In the genomic region with DNA sequence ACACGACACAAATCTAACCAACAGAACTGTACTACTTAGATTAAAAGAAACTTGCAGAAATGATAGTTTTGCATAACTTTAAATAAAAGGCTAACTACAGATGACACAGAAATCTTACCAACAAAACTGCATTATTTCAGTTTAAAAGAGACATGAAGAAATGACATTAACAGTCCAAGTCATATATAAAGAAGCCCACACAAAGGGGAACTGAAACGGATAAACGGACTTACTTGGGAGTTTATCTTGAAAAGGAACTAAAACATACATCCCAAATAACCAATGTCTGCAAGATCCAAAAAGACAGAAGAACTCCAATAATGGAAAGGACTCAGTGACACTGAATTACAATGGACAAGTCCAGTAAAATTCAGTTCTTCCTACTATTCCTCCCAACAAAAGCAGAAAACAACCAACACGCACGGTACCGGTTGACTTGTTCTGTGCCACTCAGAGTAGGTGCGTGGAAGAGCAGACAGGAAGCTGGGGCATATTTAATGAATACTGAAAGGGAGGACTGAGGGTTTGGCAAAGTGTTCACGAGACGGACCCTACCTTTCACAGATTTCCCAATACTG, we compare ENCODE assay signal across 8 cellular contexts. TPM values are rescaled to one million over a fixed set of nuclear protein-coding genes. Genes with fewer than 3 reads are reported as not detected.
A peak's percentile ranks its signal among the peaks of the same experiment; 100 is the strongest.
DNase-seq lines count a peak whose midpoint lies in the region; ATAC-seq and TF ChIP-seq lines count a peak whose summit lies in the region.

No MANE protein-coding gene starts in this region.

- H3K27me3 ChIP-seq in lung (ENCODE audit: control insufficient read depth, insufficient read depth), result no peaks in the 10 kb centered on the region
- H3K27me3 ChIP-seq in tibial nerve, result no peaks in the 10 kb centered on the region

- peak; percentile 31 for DNase-seq in NCI-H1092 treated with DMSO at 0.1 percent for 48 hours (lab: John Stamatoyannopoulos, UW)
- DNase-seq in NCI-H1092 (lab: John Stamatoyannopoulos, UW), result no peak
- DNase-seq in NOMO-1 treated with DMSO at 0.1 percent for 48 hours (lab: John Stamatoyannopoulos, UW; ENCODE audit: unreplicated experiment), result peak; percentile 84
- DNase-seq in choroid plexus epithelial cell (ENCODE audit: low read depth), result no peak
- DNase-seq in lung (ENCODE audit: low spot score), result peak; percentile 34
- no peak for DNase-seq in tibial nerve (ENCODE audit: low spot score in 2 of 2)
- DNase-seq in NCI-H226, result no peak

- H3K4me1 ChIP-seq in lung (ENCODE audit: control insufficient read depth in 2 of 2, insufficient read depth in 2 of 2, low read length in 2 of 2) (peaks cover 0 to 2% of the 10 kb centered on the region in 2 donors), tibial nerve (peaks cover 0 to 16% (median 0%) of the 10 kb centered on the region in 4 donors)

- no peaks in the 10 kb centered on the region for H3K9me3 ChIP-seq in lung (ENCODE audit: control insufficient read depth in 2 of 2, insufficient read depth in 1 of 2, low read length in 1 of 2)
- H3K9me3 ChIP-seq in tibial nerve, result peaks cover 0 to 5% (median 2%) of the 10 kb centered on the region in 4 donors

- H3K4me3 ChIP-seq in choroid plexus epithelial cell (ENCODE audit: low read depth, low read length) (peak overlapping the region; percentile 63), lung (peak overlapping the region; percentile 80), tibial nerve (peak overlapping the region; percentile 55 to 75 (median 62))

- TF ChIP-seq EP300 in tibial nerve (IDR thresholded peaks at IDR 0.05), result no peak

- no peak for TF ChIP-seq POLR2A in tibial nerve (IDR thresholded peaks at IDR 0.05)

- no peaks in the 10 kb centered on the region for H3K36me3 ChIP-seq in lung (ENCODE audit: control insufficient read depth in 2 of 2, insufficient read depth in 2 of 2, low read length in 2 of 2)
- no peaks in the 10 kb centered on the region for H3K36me3 ChIP-seq in tibial nerve

- 11 to 14% methylated on average over 9 of the region's 9 CpGs for WGBS in lung, 2 donors
- WGBS in tibial nerve, 2 donors, result 25 to 30% methylated on average over 9 of the region's 9 CpGs

- TF ChIP-seq CTCF in choroid plexus epithelial cell (conservative IDR thresholded peaks at IDR 0.05; ENCODE audit: low read depth, low read length) (no peak), lung (IDR thresholded peaks at IDR 0.05; ENCODE audit: control extremely low read depth, extremely low read depth) (no peak), tibial nerve (IDR thresholded peaks at IDR 0.05) (no peak)

- peak; percentile 37 for ATAC-seq in HG02588 (IDR thresholded peaks at IDR 0.05; ENCODE audit: unreplicated experiment)
- ATAC-seq in lung (ENCODE audit: insufficient read depth, low FRiP score), result peak; percentile 38

- H3K27ac ChIP-seq in lung (ENCODE audit: low read depth in 1 of 2, low read length in 1 of 2), result peak overlapping the region in 1 of 2 donors; percentile 83
- peak overlapping the region; percentile 57 to 77 (median 66) for H3K27ac ChIP-seq in tibial nerve

RNA-seq across cellular contexts. Expression of gene CPM, which starts 0.8 kb away (rescaled TPM):
- total RNA-seq in lung, result 100 to 1,000 TPM; 201 to 241 TPM
- 10 to 100 TPM; 66.6 to 70.7 TPM for polyA plus RNA-seq in lung
- 100 to 1,000 TPM in 1 of 4 donors, 10 to 100 TPM in 3; 54.0 to 117 (median 75.2) TPM for total RNA-seq in tibial nerve

Comparison
In these comparisons a context has a peak if more than half of its experiments do, and no peak if none do; other contexts are left out.
1. DNase-seq: peak in NCI-H1092 treated with DMSO at 0.1 percent for 48 hours (single experiment), NOMO-1 treated with DMSO at 0.1 percent for 48 hours (single experiment) and lung (single experiment); none in NCI-H1092 (single experiment), choroid plexus epithelial cell (single experiment), tibial nerve (0 of 2) and NCI-H226 (single experiment).
2. Peak in every context shown above with its lines, with median percentiles within 50 percentile points of each other: H3K4me3 ChIP-seq.